1 cellular context compared by ENCODE assay signal in genomic region chr10:100912609-100913469, GRCh38.
A peak's percentile ranks its signal among the peaks of the same experiment; 100 is the strongest.
TF ChIP-seq lines count a peak whose summit lies in the region.

Gene SLF2, plus strand, starts transcription at chr10:100912963. Its CDS starts 148 bp downstream, at chr10:100913111.

TF ChIP-seq in HCT116, 20 proteins besides CTCF, POLR2A, EP300 and RAD21 (continued from another document):
- peak; percentile 100 for TF ChIP-seq EGR1 (IDR thresholded peaks at IDR 0.05; ENCODE audit: low read depth)
TF ChIP-seq in HCT116: peak in this region for 11.
